ENCODE assay signal across 18 cellular contexts in the genomic region with DNA sequence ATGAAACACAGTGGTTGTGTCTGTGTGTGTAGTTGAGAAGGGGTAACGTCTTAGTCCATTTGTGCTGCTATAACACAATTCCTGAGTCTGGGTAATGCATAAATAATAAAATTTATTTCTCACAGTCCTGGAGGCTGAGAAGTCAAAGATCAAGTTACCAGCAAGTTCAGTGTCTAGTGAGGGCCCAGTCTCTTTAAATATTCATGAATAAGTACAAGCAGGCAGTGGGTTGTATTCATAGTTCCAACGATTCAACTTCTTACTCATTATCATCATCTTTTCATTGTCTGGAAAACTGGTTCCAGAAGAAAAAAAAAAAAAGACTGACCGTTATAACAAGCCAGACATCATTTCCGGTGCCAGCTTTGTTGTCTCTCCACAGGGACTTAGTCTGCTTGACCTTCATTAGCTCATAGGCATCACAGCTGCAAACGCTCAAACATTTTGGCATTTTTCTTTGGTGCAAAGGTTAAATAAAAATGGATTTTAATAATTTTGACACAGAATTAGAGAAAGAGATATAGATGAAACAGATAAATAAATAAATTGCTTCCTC.
"Had no signal": no experiment of that assay in that cellular context is flagged by ENCODE, and none has a peak within 500 bp of the region (broad histone marks: within the 10 kb centered on the region; RNA-seq: fewer than 3 reads in every experiment).

No MANE protein-coding gene starts in this region.

- H3K4me3 ChIP-seq: left lung, ovary, prostate gland, thoracic aorta had no signal

- H3K27me3 Mint-ChIP-seq: activated CD4-positive, alpha-beta memory T cell treated with anti-CD3 and anti-CD28 coated beads for 36 hours; activated naive CD8-positive, alpha-beta T cell treated with anti-CD3 and anti-CD28 coated beads for 36 hours; naive thymus-derived CD8-positive, alpha-beta T cell; type B pancreatic cell had no signal

- H3K36me3 ChIP-seq: left lung, neutrophil, ovary, prostate gland, thoracic aorta had no signal

- H3K9me3 ChIP-seq: neutrophil, ovary, prostate gland, thoracic aorta had no signal

- H3K27me3 ChIP-seq: foreskin keratinocyte, left lung, neutrophil, ovary had no signal

- ATAC-seq: foreskin keratinocyte; left lung; naive thymus-derived CD8-positive, alpha-beta T cell had no signal

- H3K4me1 ChIP-seq: foreskin keratinocyte, left lung, prostate gland had no signal

- H3K27ac Mint-ChIP-seq: activated CD4-positive, alpha-beta memory T cell treated with anti-CD3 and anti-CD28 coated beads for 36 hours; activated naive CD8-positive, alpha-beta T cell treated with anti-CD3 and anti-CD28 coated beads for 36 hours; naive thymus-derived CD8-positive, alpha-beta T cell; type B pancreatic cell had no signal

- H3K36me3 Mint-ChIP-seq: activated CD4-positive, alpha-beta memory T cell treated with anti-CD3 and anti-CD28 coated beads for 36 hours; activated naive CD8-positive, alpha-beta T cell treated with anti-CD3 and anti-CD28 coated beads for 36 hours; naive thymus-derived CD8-positive, alpha-beta T cell had no signal

- H3K4me1 Mint-ChIP-seq: activated naive CD8-positive, alpha-beta T cell treated with anti-CD3 and anti-CD28 coated beads for 36 hours; naive thymus-derived CD8-positive, alpha-beta T cell had no signal

- DNase-seq: activated CD4-positive, alpha-beta memory T cell treated with anti-CD3 and anti-CD28 coated beads for 36 hours; activated CD4-positive, alpha-beta T cell treated with anti-CD3 and anti-CD28 coated beads for 48 hours; activated naive CD4-positive, alpha-beta T cell treated with Interleukin-2 at 50 U/mL for 16 hours; activated naive CD8-positive, alpha-beta T cell treated with anti-CD3 and anti-CD28 coated beads for 36 hours; activated T-cell treated with anti-CD3 and anti-CD28 coated beads, Interleukin-2, amount 50 U/mL, for 48 hours; amniotic stem cell; foreskin keratinocyte; kidney; naive thymus-derived CD8-positive, alpha-beta T cell; ovary; stimulated activated CD4-positive, alpha-beta T cell treated with anti-CD3 and anti-CD28 coated beads, Interleukin-4, amount 100 ng/mL, for 24 hours; stimulated activated naive CD4-positive, alpha-beta T cell treated with Interleukin-2 at 50 U/mL for 16 hours; T-helper 2 cell had no signal

- H3K4me3 Mint-ChIP-seq: activated CD4-positive, alpha-beta memory T cell treated with anti-CD3 and anti-CD28 coated beads for 36 hours; activated naive CD8-positive, alpha-beta T cell treated with anti-CD3 and anti-CD28 coated beads for 36 hours; naive thymus-derived CD8-positive, alpha-beta T cell; type B pancreatic cell had no signal

- H3K27ac ChIP-seq: foreskin keratinocyte, left lung, neutrophil, ovary, prostate gland, thoracic aorta had no signal
